In genomic region chr4:22179124-22179874, GRCh38 we compare ENCODE assay signal across 16 cellular contexts.
A peak's percentile ranks its signal among the peaks of the same experiment; 100 is the strongest.
DNase-seq lines count a peak whose midpoint lies in the region; ATAC-seq, FAIRE-seq and TF ChIP-seq lines count a peak whose summit lies in the region.
"Had no signal": no experiment of that assay in that cellular context is flagged by ENCODE, and none has a peak within 500 bp of the region (broad histone marks: within the 10 kb centered on the region; RNA-seq: fewer than 3 reads in every experiment).

No MANE protein-coding gene starts in this region.

- peak; percentile 89 for FAIRE-seq in urothelium cell line (lab: Jason Lieb, UNC)

- peaks cover 14 to 21% of the 10 kb centered on the region in 2 donors for H3K9me3 Mint-ChIP-seq in stimulated activated naive CD8-positive, alpha-beta T cell treated with anti-CD3 and anti-CD28 coated beads, Interleukin-15, amount 100 ng/mL, for 72 hours
- H3K9me3 Mint-ChIP-seq in activated naive CD8-positive, alpha-beta T cell treated with anti-CD3 and anti-CD28 coated beads for 36 hours: peaks cover 4% of the 10 kb centered on the region
- peaks cover 4% of the 10 kb centered on the region for H3K9me3 Mint-ChIP-seq in type B pancreatic cell
- H3K9me3 Mint-ChIP-seq in activated CD4-positive, alpha-beta T cell treated with anti-CD3 and anti-CD28 coated beads, Interleukin-2, amount 10 ng/mL, durations not matched to agents 24 days and 14 days: no peaks in the 10 kb centered on the region

- no peak overlapping the region for H3K4me3 Mint-ChIP-seq in stimulated activated naive CD8-positive, alpha-beta T cell treated with anti-CD3 and anti-CD28 coated beads, Interleukin-15, amount 100 ng/mL, for 72 hours
- H3K4me3 Mint-ChIP-seq in activated naive CD8-positive, alpha-beta T cell treated with anti-CD3 and anti-CD28 coated beads for 36 hours: no peak overlapping the region
- H3K4me3 Mint-ChIP-seq in type B pancreatic cell: no peak overlapping the region
- no peak overlapping the region for H3K4me3 Mint-ChIP-seq in activated CD4-positive, alpha-beta T cell treated with anti-CD3 and anti-CD28 coated beads, Interleukin-2, amount 10 ng/mL, durations not matched to agents 24 days and 14 days
- H3K4me3 Mint-ChIP-seq: activated T-cell treated with anti-CD3 and anti-CD28 coated beads, Interleukin-2, amount 50 U/mL, for 24 hours had no signal

- peak in 1 of 2 donors; percentile 30 for DNase-seq in stimulated activated naive CD8-positive, alpha-beta T cell treated with anti-CD3 and anti-CD28 coated beads, Interleukin-15, amount 100 ng/mL, for 72 hours
- DNase-seq in stimulated activated naive CD8-positive, alpha-beta T cell treated with anti-CD3 and anti-CD28 coated beads, Interleukin-15, Interleukin-2, amounts not matched to agents 100 U/mL and 50 U/mL, for 24 hours: no peak
- peak; percentile 2 for DNase-seq in activated naive CD8-positive, alpha-beta T cell treated with anti-CD3 and anti-CD28 coated beads for 36 hours
- DNase-seq in foreskin keratinocyte (peak; percentile 64 to 91), urothelium cell line (ENCODE audit: low spot score) (peak; percentile 56), cerebellar nuclear complex (lab: John Stamatoyannopoulos, UW) (no peak), type B pancreatic cell (ENCODE audit: extremely low spot score, unreplicated experiment) (no peak)
- no peak for DNase-seq in activated CD4-positive, alpha-beta T cell treated with anti-CD3 and anti-CD28 coated beads, Interleukin-2, amount 10 ng/mL, durations not matched to agents 24 days and 14 days
- DNase-seq: activated T-cell treated with anti-CD3 and anti-CD28 coated beads, Interleukin-2, amount 50 U/mL, for 24 hours; caudate nucleus; H7; KG1; NCI-H2081 treated with DMSO at 0.1 percent for 48 hours had no signal

- TF ChIP-seq CTCF in foreskin keratinocyte (conservative IDR thresholded peaks at IDR 0.05) (no peak), type B pancreatic cell (conservative IDR thresholded peaks at IDR 0.05) (no peak)

- H3K36me3 Mint-ChIP-seq in activated naive CD8-positive, alpha-beta T cell treated with anti-CD3 and anti-CD28 coated beads for 36 hours: no peaks in the 10 kb centered on the region
- H3K36me3 Mint-ChIP-seq in type B pancreatic cell: no peaks in the 10 kb centered on the region
- H3K36me3 Mint-ChIP-seq in activated CD4-positive, alpha-beta T cell treated with anti-CD3 and anti-CD28 coated beads, Interleukin-2, amount 10 ng/mL, durations not matched to agents 24 days and 14 days (ENCODE audit: low read depth): no peaks in the 10 kb centered on the region

- ATAC-seq in stimulated activated naive CD8-positive, alpha-beta T cell treated with anti-CD3 and anti-CD28 coated beads, Interleukin-15, amount 100 ng/mL, for 72 hours: peak; percentile 89
- no peak for ATAC-seq in stimulated activated naive CD8-positive, alpha-beta T cell treated with anti-CD3 and anti-CD28 coated beads, Interleukin-15, Interleukin-2, amounts not matched to agents 100 U/mL and 50 U/mL, for 24 hours
- peak; percentile 96 for ATAC-seq in foreskin keratinocyte

- no peaks in the 10 kb centered on the region for H3K4me1 ChIP-seq in foreskin keratinocyte
- H3K4me1 ChIP-seq: BLaER1 treated with 17β-estradiol and CSF1 and Interleukin-3, amounts not matched to agents 10 nM and 100 nM had no signal

- H3K27me3 ChIP-seq in foreskin keratinocyte: peaks cover 2% of the 10 kb centered on the region
- H3K27me3 ChIP-seq: BLaER1 treated with 17β-estradiol and CSF1 and Interleukin-3, amounts not matched to agents 10 nM and 100 nM had no signal

- no peak overlapping the region for H3K27ac Mint-ChIP-seq in stimulated activated naive CD8-positive, alpha-beta T cell treated with anti-CD3 and anti-CD28 coated beads, Interleukin-15, amount 100 ng/mL, for 72 hours
- H3K27ac Mint-ChIP-seq in activated naive CD8-positive, alpha-beta T cell treated with anti-CD3 and anti-CD28 coated beads for 36 hours: no peak overlapping the region
- no peak overlapping the region for H3K27ac Mint-ChIP-seq in type B pancreatic cell
- no peak overlapping the region for H3K27ac Mint-ChIP-seq in activated CD4-positive, alpha-beta T cell treated with anti-CD3 and anti-CD28 coated beads, Interleukin-2, amount 10 ng/mL, durations not matched to agents 24 days and 14 days
- H3K27ac Mint-ChIP-seq: activated T-cell treated with anti-CD3 and anti-CD28 coated beads, Interleukin-2, amount 50 U/mL, for 24 hours had no signal

- H3K27me3 Mint-ChIP-seq in stimulated activated naive CD8-positive, alpha-beta T cell treated with anti-CD3 and anti-CD28 coated beads, Interleukin-15, amount 100 ng/mL, for 72 hours: no peaks in the 10 kb centered on the region
- no peaks in the 10 kb centered on the region for H3K27me3 Mint-ChIP-seq in activated naive CD8-positive, alpha-beta T cell treated with anti-CD3 and anti-CD28 coated beads for 36 hours
- H3K27me3 Mint-ChIP-seq in type B pancreatic cell: no peaks in the 10 kb centered on the region
- no peaks in the 10 kb centered on the region for H3K27me3 Mint-ChIP-seq in activated CD4-positive, alpha-beta T cell treated with anti-CD3 and anti-CD28 coated beads, Interleukin-2, amount 10 ng/mL, durations not matched to agents 24 days and 14 days
- H3K27me3 Mint-ChIP-seq: activated T-cell treated with anti-CD3 and anti-CD28 coated beads, Interleukin-2, amount 50 U/mL, for 24 hours had no signal

- H3K4me1 Mint-ChIP-seq in stimulated activated naive CD8-positive, alpha-beta T cell treated with anti-CD3 and anti-CD28 coated beads, Interleukin-15, amount 100 ng/mL, for 72 hours: no peaks in the 10 kb centered on the region
- no peaks in the 10 kb centered on the region for H3K4me1 Mint-ChIP-seq in activated naive CD8-positive, alpha-beta T cell treated with anti-CD3 and anti-CD28 coated beads for 36 hours
- no peaks in the 10 kb centered on the region for H3K4me1 Mint-ChIP-seq in type B pancreatic cell (ENCODE audit: unreplicated experiment)
- H3K4me1 Mint-ChIP-seq in activated CD4-positive, alpha-beta T cell treated with anti-CD3 and anti-CD28 coated beads, Interleukin-2, amount 10 ng/mL, durations not matched to agents 24 days and 14 days: no peaks in the 10 kb centered on the region

- no peak overlapping the region for H3K27ac ChIP-seq in foreskin keratinocyte
- H3K27ac ChIP-seq: BLaER1 treated with 17β-estradiol and CSF1 and Interleukin-3, amounts not matched to agents 10 nM and 100 nM; PC-9; thoracic aorta had no signal

- intact Hi-C loops in activated CD4-positive, alpha-beta T cell treated with anti-CD3 and anti-CD28 coated beads, Interleukin-2, amount 10 ng/mL, durations not matched to agents 24 days and 14 days (cut with micrococcal nuclease): no loop called here

Comparison
In these comparisons a context has a peak if more than half of its experiments do, and no peak if none do; other contexts are left out.
1. DNase-seq: peak in activated naive CD8-positive, alpha-beta T cell treated with anti-CD3 and anti-CD28 coated beads for 36 hours (single experiment), foreskin keratinocyte (2 of 2) and urothelium cell line (single experiment); none in stimulated activated naive CD8-positive, alpha-beta T cell treated with anti-CD3 and anti-CD28 coated beads, Interleukin-15, Interleukin-2, amounts not matched to agents 100 U/mL and 50 U/mL, for 24 hours (single experiment), cerebellar nuclear complex (0 of 2), type B pancreatic cell (single experiment) and activated CD4-positive, alpha-beta T cell treated with anti-CD3 and anti-CD28 coated beads, Interleukin-2, amount 10 ng/mL, durations not matched to agents 24 days and 14 days (single experiment).